Comparison of ENCODE assay signal across 1 cellular context in genomic region chr19:1286859-1287621, GRCh38.
A peak's percentile ranks its signal among the peaks of the same experiment; 100 is the strongest.
TF ChIP-seq lines count a peak whose summit lies in the region.

No MANE protein-coding gene starts in this region.

TF ChIP-seq in HepG2, 621 proteins besides CTCF, POLR2A, EP300 and RAD21:
- TF ChIP-seq, protein P1, sequence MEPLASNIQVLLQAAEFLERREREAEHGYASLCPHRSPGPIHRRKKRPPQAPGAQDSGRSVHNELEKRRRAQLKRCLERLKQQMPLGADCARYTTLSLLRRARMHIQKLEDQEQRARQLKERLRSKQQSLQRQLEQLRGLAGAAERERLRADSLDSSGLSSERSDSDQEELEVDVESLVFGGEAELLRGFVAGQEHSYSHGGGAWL (CRISPR knock-in tag; IDR thresholded peaks at IDR 0.05) = 0 out of 2 replicates have a peak, but pooled peaks have one; percentile 23
- TF ChIP-seq AGO1 (IDR thresholded peaks at IDR 0.05; ENCODE audit: low read depth, low read length, poor library complexity, severe bottlenecking) = peak; percentile 5
- 0 out of 2 replicates have a peak, but pooled peaks have one; percentile 8 for TF ChIP-seq MYC (CRISPR knock-in tag; IDR thresholded peaks at IDR 0.05; ENCODE audit: borderline replicate concordance)
- TF ChIP-seq, protein P2, sequence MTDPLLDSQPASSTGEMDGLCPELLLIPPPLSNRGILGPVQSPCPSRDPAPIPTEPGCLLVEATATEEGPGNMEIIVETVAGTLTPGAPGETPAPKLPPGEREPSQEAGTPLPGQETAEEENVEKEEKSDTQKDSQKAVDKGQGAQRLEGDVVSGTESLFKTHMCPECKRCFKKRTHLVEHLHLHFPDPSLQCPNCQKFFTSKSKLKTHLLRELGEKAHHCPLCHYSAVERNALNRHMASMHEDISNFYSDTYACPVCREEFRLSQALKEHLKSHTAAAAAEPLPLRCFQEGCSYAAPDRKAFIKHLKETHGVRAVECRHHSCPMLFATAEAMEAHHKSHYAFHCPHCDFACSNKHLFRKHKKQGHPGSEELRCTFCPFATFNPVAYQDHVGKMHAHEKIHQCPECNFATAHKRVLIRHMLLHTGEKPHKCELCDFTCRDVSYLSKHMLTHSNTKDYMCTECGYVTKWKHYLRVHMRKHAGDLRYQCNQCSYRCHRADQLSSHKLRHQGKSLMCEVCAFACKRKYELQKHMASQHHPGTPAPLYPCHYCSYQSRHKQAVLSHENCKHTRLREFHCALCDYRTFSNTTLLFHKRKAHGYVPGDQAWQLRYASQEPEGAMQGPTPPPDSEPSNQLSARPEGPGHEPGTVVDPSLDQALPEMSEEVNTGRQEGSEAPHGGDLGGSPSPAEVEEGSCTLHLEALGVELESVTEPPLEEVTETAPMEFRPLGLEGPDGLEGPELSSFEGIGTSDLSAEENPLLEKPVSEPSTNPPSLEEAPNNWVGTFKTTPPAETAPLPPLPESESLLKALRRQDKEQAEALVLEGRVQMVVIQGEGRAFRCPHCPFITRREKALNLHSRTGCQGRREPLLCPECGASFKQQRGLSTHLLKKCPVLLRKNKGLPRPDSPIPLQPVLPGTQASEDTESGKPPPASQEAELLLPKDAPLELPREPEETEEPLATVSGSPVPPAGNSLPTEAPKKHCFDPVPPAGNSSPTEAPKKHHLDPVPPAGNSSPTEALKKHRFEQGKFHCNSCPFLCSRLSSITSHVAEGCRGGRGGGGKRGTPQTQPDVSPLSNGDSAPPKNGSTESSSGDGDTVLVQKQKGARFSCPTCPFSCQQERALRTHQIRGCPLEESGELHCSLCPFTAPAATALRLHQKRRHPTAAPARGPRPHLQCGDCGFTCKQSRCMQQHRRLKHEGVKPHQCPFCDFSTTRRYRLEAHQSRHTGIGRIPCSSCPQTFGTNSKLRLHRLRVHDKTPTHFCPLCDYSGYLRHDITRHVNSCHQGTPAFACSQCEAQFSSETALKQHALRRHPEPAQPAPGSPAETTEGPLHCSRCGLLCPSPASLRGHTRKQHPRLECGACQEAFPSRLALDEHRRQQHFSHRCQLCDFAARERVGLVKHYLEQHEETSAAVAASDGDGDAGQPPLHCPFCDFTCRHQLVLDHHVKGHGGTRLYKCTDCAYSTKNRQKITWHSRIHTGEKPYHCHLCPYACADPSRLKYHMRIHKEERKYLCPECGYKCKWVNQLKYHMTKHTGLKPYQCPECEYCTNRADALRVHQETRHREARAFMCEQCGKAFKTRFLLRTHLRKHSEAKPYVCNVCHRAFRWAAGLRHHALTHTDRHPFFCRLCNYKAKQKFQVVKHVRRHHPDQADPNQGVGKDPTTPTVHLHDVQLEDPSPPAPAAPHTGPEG (CRISPR knock-in tag; IDR thresholded peaks at IDR 0.05) = 0 out of 2 replicates have a peak, but pooled peaks have one; percentile 14
- TF ChIP-seq SRY (CRISPR knock-in tag; IDR thresholded peaks at IDR 0.05) = 0 out of 2 replicates have a peak, but pooled peaks have one; percentile 48
- TF ChIP-seq SPEN (CRISPR knock-in tag; IDR thresholded peaks at IDR 0.05; ENCODE audit: low read depth) = peak; percentile 5; the same call in 1 of the 2 replicates
- TF ChIP-seq MTA1 (CRISPR knock-in tag; IDR thresholded peaks at IDR 0.05; ENCODE audit: borderline replicate concordance) = peak; percentile 11; the same call in 1 of the 2 replicates
- 0 out of 2 replicates have a peak, but pooled peaks have one; percentile 6 for TF ChIP-seq FOXC1 (CRISPR knock-in tag; IDR thresholded peaks at IDR 0.05; ENCODE audit: borderline replicate concordance)
- TF ChIP-seq HNRNPLL (IDR thresholded peaks at IDR 0.05; ENCODE audit: low read depth, low read length, poor library complexity, severe bottlenecking) = peak; percentile 4
- TF ChIP-seq HNRNPL (IDR thresholded peaks at IDR 0.05; ENCODE audit: low read depth, low read length) = no peak
- no peak for TF ChIP-seq ZNF83 (CRISPR knock-in tag; IDR thresholded peaks at IDR 0.05; ENCODE audit: borderline replicate concordance)
- TF ChIP-seq PCBP1 (IDR thresholded peaks at IDR 0.05; ENCODE audit: borderline replicate concordance, low read depth, low read length) = 0 out of 2 replicates have a peak, but pooled peaks have one; percentile 17
- TF ChIP-seq CSRNP1 (CRISPR knock-in tag; IDR thresholded peaks at IDR 0.05) = peak; percentile 33; the same call in 1 of the 2 replicates
- TF ChIP-seq, protein P3, sequence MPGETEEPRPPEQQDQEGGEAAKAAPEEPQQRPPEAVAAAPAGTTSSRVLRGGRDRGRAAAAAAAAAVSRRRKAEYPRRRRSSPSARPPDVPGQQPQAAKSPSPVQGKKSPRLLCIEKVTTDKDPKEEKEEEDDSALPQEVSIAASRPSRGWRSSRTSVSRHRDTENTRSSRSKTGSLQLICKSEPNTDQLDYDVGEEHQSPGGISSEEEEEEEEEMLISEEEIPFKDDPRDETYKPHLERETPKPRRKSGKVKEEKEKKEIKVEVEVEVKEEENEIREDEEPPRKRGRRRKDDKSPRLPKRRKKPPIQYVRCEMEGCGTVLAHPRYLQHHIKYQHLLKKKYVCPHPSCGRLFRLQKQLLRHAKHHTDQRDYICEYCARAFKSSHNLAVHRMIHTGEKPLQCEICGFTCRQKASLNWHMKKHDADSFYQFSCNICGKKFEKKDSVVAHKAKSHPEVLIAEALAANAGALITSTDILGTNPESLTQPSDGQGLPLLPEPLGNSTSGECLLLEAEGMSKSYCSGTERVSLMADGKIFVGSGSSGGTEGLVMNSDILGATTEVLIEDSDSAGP (CRISPR knock-in tag; IDR thresholded peaks at IDR 0.05; ENCODE audit: borderline replicate concordance) = 0 out of 2 replicates have a peak, but pooled peaks have one; percentile 25
- TF ChIP-seq, protein P4, sequence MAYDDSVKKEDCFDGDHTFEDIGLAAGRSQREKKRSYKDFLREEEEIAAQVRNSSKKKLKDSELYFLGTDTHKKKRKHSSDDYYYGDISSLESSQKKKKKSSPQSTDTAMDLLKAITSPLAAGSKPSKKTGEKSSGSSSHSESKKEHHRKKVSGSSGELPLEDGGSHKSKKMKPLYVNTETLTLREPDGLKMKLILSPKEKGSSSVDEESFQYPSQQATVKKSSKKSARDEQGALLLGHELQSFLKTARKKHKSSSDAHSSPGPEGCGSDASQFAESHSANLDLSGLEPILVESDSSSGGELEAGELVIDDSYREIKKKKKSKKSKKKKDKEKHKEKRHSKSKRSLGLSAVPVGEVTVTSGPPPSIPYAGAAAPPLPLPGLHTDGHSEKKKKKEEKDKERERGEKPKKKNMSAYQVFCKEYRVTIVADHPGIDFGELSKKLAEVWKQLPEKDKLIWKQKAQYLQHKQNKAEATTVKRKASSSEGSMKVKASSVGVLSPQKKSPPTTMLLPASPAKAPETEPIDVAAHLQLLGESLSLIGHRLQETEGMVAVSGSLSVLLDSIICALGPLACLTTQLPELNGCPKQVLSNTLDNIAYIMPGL (CRISPR knock-in tag; IDR thresholded peaks at IDR 0.05; ENCODE audit: borderline replicate concordance in 1 of 2, low read depth in 1 of 2) = peak in 1 of 2 experiments; percentile 2; a peak in 2 of 4 replicates
- TF ChIP-seq, protein P5, sequence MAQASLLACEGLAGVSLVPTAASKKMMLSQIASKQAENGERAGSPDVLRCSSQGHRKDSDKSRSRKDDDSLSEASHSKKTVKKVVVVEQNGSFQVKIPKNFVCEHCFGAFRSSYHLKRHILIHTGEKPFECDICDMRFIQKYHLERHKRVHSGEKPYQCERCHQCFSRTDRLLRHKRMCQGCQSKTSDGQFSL (CRISPR knock-in tag; IDR thresholded peaks at IDR 0.05) = 0 out of 2 replicates have a peak, but pooled peaks have one; percentile 44
- no peak for TF ChIP-seq GTF2F1 (IDR thresholded peaks at IDR 0.05; ENCODE audit: low read length)
- no peak for TF ChIP-seq CREM (IDR thresholded peaks at IDR 0.05)
- TF ChIP-seq CREM (CRISPR knock-in tag; IDR thresholded peaks at IDR 0.05) = no peak
- TF ChIP-seq CENPT (CRISPR knock-in tag; IDR thresholded peaks at IDR 0.05; ENCODE audit: low read depth) = no peak
- TF ChIP-seq AHDC1 (CRISPR knock-in tag; IDR thresholded peaks at IDR 0.05; ENCODE audit: borderline replicate concordance) = no peak
- 0 out of 2 replicates have a peak, but pooled peaks have one; percentile 6 for TF ChIP-seq ZNF580 (CRISPR knock-in tag; IDR thresholded peaks at IDR 0.05; ENCODE audit: borderline replicate concordance, low read depth)
- TF ChIP-seq, protein P6, sequence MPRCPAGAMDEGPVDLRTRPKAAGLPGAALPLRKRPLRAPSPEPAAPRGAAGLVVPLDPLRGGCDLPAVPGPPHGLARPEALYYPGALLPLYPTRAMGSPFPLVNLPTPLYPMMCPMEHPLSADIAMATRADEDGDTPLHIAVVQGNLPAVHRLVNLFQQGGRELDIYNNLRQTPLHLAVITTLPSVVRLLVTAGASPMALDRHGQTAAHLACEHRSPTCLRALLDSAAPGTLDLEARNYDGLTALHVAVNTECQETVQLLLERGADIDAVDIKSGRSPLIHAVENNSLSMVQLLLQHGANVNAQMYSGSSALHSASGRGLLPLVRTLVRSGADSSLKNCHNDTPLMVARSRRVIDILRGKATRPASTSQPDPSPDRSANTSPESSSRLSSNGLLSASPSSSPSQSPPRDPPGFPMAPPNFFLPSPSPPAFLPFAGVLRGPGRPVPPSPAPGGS (CRISPR knock-in tag; IDR thresholded peaks at IDR 0.05) = 0 out of 2 replicates have a peak, but pooled peaks have one; percentile 44
- TF ChIP-seq PATZ1 (CRISPR knock-in tag; IDR thresholded peaks at IDR 0.05) = peak; percentile 70
